Comparison of ENCODE assay signal across 13 cellular contexts in the genomic region with DNA sequence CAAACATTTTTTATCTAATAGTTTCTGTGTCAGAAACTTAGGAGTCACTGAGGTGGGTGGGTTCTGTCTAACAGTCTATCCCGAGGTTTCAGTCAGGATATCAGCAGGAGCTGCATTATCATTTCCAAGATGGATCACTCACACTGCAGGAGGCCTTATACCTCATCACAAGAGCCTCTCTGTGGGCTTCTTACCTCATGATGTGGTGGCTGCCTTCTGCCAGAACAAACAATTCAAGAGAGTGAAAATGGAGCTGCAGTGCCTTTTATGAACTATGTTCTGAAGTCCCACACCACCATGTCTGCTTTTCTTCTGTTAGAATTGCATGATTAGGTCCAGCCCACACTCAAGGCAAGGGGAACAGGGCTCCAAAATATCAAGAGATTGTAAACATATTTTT. TPM values are rescaled to one million over a fixed set of nuclear protein-coding genes. Genes with fewer than 3 reads are reported as not detected.
DNase-seq lines count a peak whose midpoint lies in the region; ATAC-seq, FAIRE-seq and TF ChIP-seq lines count a peak whose summit lies in the region.
"Had no signal": no experiment of that assay in that cellular context is flagged by ENCODE, and none has a peak within 500 bp of the region (broad histone marks: within the 10 kb centered on the region; RNA-seq: fewer than 3 reads in every experiment).

No MANE protein-coding gene starts in this region.

- H3K4me2 ChIP-seq in A549: 0 out of 3 replicates have a peak overlapping the region, but pooled peaks have one; percentile 6

- H3K4me3 ChIP-seq in A549 (no peak overlapping the region), Panc1 (ENCODE audit: low read depth in 2 of 2, low read length in 2 of 2) (no peak overlapping the region), iPS-20b (ENCODE audit: low read length) (peak overlapping the region; percentile 24; the same call in 1 of the 2 replicates)
- H3K4me3 ChIP-seq: HAP-1 had no signal

- TF ChIP-seq CTCF in A549 (IDR thresholded peaks at IDR 0.05): no peak
- no peak for TF ChIP-seq CTCF in Panc1 (IDR thresholded peaks at IDR 0.05)

- H3K36me3 ChIP-seq in Panc1 (ENCODE audit: control insufficient read depth, insufficient read depth, low read length) (no peaks in the 10 kb centered on the region), iPS-20b (ENCODE audit: insufficient read depth, low read depth, low read length) (no peaks in the 10 kb centered on the region; the same call in 1 of the 2 replicates)
- H3K36me3 ChIP-seq: HAP-1 had no signal

- H3K9ac ChIP-seq in iPS-20b (ENCODE audit: low read depth, low read length): peak overlapping the region; percentile 25; the same call in 1 of the 2 replicates

- in situ Hi-C loops in Panc1 (cut with HindIII; ENCODE audit: low pct_unique_long_range_greater_than_20kb, low sequenced_read_pairs): no loop called here

- BruUV-seq in Panc1 (replicated peaks; lab: Mats Ljungman, UMichigan): no TSS peak

- POLR2A ChIA-PET in A549 (lab: Yijun Ruan, JAX): no interaction called here
- POLR2A ChIA-PET in Panc1 (lab: Charles Lee): interaction anchor here (0.6 kb wide), 1 partner anchor 59 kb away, joined by 3 read pairs; no protein-coding TSS in a partner anchor

- H3K4me1 ChIP-seq in A549 (peaks cover 5% of the 10 kb centered on the region; the same call in 1 of the 3 replicates), Panc1 (ENCODE audit: control insufficient read depth, insufficient read depth, low read length) (peaks cover 7% of the 10 kb centered on the region; the same call in 1 of the 2 replicates), iPS-20b (ENCODE audit: insufficient read depth, low read length) (peaks cover 15% of the 10 kb centered on the region)
- H3K4me1 ChIP-seq: HAP-1 had no signal

- intact Hi-C loops in Panc1 (cut with micrococcal nuclease; ENCODE audit: unreplicated experiment): no loop called here

- H3K27ac ChIP-seq in A549 (no peak overlapping the region), Panc1 (ENCODE audit: low read length) (no peak overlapping the region), iPS-20b (ENCODE audit: low read length) (no peak overlapping the region)

- 73% methylated on average over 1 of the region's 1 CpG for WGBS in A549 (ENCODE audit: missing lambda C conversion rate)

- FAIRE-seq in A549 (lab: Jason Lieb, UNC): no peak
- FAIRE-seq in GM19239 (lab: Jason Lieb, UNC): no peak
- FAIRE-seq: keratinocyte had no signal

- TF ChIP-seq POLR2A in A549 (IDR thresholded peaks at IDR 0.05; ENCODE audit: low read length): no peak

- no peaks in the 10 kb centered on the region for H3K27me3 ChIP-seq in Panc1 (ENCODE audit: control insufficient read depth, insufficient read depth, low read length)
- no peaks in the 10 kb centered on the region for H3K27me3 ChIP-seq in iPS-20b (ENCODE audit: insufficient read depth, low read length)

- ATAC-seq in A549 (peak; percentile 56 to 64; a peak in 4 of 6 replicates), Panc1 (peak; percentile 65; the same call in 1 of the 2 replicates)

- no peak for TF ChIP-seq EP300 in A549 (IDR thresholded peaks at IDR 0.05)

- H3K9me3 ChIP-seq in A549 (no peaks in the 10 kb centered on the region), Panc1 (ENCODE audit: control insufficient read depth, insufficient read depth, low read depth, low read length) (no peaks in the 10 kb centered on the region), iPS-20b (ENCODE audit: insufficient read depth, low read depth, low read length) (no peaks in the 10 kb centered on the region)

- TF ChIP-seq RAD21 in A549 (conservative IDR thresholded peaks at IDR 0.05 in 1 of 2, IDR thresholded peaks at IDR 0.05 in 1 of 2): no peak

- DNase-seq in A549 (ENCODE audit: low read depth in 1 of 2, low spot score in 1 of 2) (peak in 1 of 2 experiments; percentile 17), H4 (ENCODE audit: low spot score) (peak; percentile 35), Panc1 (ENCODE audit: low read depth, low spot score) (no peak), GM19239 (ENCODE audit: insufficient read length, low spot score) (no peak), SW 1271 (lab: John Stamatoyannopoulos, UW) (no peak)
- DNase-seq in activated CD4-positive, alpha-beta T cell treated with anti-CD3 and anti-CD28 coated beads for 1 hour: no peak
- DNase-seq in effector CD4-positive, alpha-beta T cell: no peak
- DNase-seq: activated CD8-positive, alpha-beta memory T cell treated with anti-CD3 and anti-CD28 coated beads for 24 hours; occipital lobe; substantia nigra had no signal

- CTCF ChIA-PET in A549 (lab: Yijun Ruan, JAX): no interaction called here
- CTCF ChIA-PET in Panc1 (lab: Charles Lee): no interaction called here

TF ChIP-seq in A549, 52 proteins besides CTCF, POLR2A, EP300 and RAD21:
- TF ChIP-seq MAFK (IDR thresholded peaks at IDR 0.05; ENCODE audit: partially characterized antibody) (no peak), HOXB13 (CRISPR knock-in tag; IDR thresholded peaks at IDR 0.05; ENCODE audit: low read depth) (no peak), GATA3 (IDR thresholded peaks at IDR 0.05; ENCODE audit: borderline replicate concordance) (no peak), FOXS1 (CRISPR knock-in tag; IDR thresholded peaks at IDR 0.05) (no peak), EHF (CRISPR knock-in tag; IDR thresholded peaks at IDR 0.05) (no peak), NPAS2 (CRISPR knock-in tag; IDR thresholded peaks at IDR 0.05; ENCODE audit: borderline replicate concordance) (no peak), MAZ (IDR thresholded peaks at IDR 0.05; ENCODE audit: borderline replicate concordance, low read depth, low read length) (no peak), ZSCAN20 (CRISPR knock-in tag; IDR thresholded peaks at IDR 0.05) (no peak), KDM5A (IDR thresholded peaks at IDR 0.05) (no peak), HOXB5 (CRISPR knock-in tag; IDR thresholded peaks at IDR 0.05) (no peak), ZNF302 (CRISPR knock-in tag; IDR thresholded peaks at IDR 0.05) (no peak), FOSL2 (IDR thresholded peaks at IDR 0.05) (no peak), FOSL2 (CRISPR knock-in tag; IDR thresholded peaks at IDR 0.05) (no peak), ESRRA (IDR thresholded peaks at IDR 0.05; ENCODE audit: borderline replicate concordance, low read length) (no peak), POLR2AphosphoS2 (conservative IDR thresholded peaks at IDR 0.05; ENCODE audit: low read length) (no peak)
- TF ChIP-seq, protein P1, sequence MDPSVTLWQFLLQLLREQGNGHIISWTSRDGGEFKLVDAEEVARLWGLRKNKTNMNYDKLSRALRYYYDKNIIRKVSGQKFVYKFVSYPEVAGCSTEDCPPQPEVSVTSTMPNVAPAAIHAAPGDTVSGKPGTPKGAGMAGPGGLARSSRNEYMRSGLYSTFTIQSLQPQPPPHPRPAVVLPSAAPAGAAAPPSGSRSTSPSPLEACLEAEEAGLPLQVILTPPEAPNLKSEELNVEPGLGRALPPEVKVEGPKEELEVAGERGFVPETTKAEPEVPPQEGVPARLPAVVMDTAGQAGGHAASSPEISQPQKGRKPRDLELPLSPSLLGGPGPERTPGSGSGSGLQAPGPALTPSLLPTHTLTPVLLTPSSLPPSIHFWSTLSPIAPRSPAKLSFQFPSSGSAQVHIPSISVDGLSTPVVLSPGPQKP (IDR thresholded peaks at IDR 0.05; ENCODE audit: low read depth, low read length): no peak
- TF ChIP-seq, protein P2, sequence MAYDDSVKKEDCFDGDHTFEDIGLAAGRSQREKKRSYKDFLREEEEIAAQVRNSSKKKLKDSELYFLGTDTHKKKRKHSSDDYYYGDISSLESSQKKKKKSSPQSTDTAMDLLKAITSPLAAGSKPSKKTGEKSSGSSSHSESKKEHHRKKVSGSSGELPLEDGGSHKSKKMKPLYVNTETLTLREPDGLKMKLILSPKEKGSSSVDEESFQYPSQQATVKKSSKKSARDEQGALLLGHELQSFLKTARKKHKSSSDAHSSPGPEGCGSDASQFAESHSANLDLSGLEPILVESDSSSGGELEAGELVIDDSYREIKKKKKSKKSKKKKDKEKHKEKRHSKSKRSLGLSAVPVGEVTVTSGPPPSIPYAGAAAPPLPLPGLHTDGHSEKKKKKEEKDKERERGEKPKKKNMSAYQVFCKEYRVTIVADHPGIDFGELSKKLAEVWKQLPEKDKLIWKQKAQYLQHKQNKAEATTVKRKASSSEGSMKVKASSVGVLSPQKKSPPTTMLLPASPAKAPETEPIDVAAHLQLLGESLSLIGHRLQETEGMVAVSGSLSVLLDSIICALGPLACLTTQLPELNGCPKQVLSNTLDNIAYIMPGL (CRISPR knock-in tag; IDR thresholded peaks at IDR 0.05; ENCODE audit: borderline replicate concordance): no peak
TF ChIP-seq in A549: peak in this region for 0.

RNA-seq across cellular contexts. Expression of gene RFX7, which starts 27.9 kb away (rescaled TPM):
- polyA plus RNA-seq in A549 (2011; rRNA removed): 14.9 and 26.3 TPM in 2 replicates
- polyA plus RNA-seq in A549 (2012; cell fraction: cytosol; rRNA removed): 3.2 and 4.4 TPM in 2 replicates
- polyA plus RNA-seq in A549 (2012; cell fraction: nucleus; rRNA removed): 4.6 and 6.7 TPM in 2 replicates
- polyA plus RNA-seq in A549 (2017; fragmentation: RNase III; extraction: RNeasy Plus Mini Kit Qiagen cat#74134 plus additional on column Dnase treatment): 10.8 to 11.7 TPM (median 11.7 TPM) in 3 replicates
- polyA minus RNA-seq in A549 (2011; rRNA and poly(A)+ RNA removed): 49.5 and 52.4 TPM in 2 replicates
- total RNA-seq in H4 (2014; rRNA removed; shearing (Covaris generic)): 4.1 and 4.9 TPM in 2 replicates
- 24.2 TPM for total RNA-seq in Panc1 (2021; ENCODE audit: unreplicated experiment)
- polyA plus RNA-seq in Panc1 (2012; ENCODE audit: insufficient read length): 8.5 TPM
